ENCODE assay signal across 15 cellular contexts in genomic region chr3:177119829-177120228, GRCh38.
"Had no signal": no experiment of that assay in that cellular context is flagged by ENCODE, and none has a peak within 500 bp of the region (broad histone marks: within the 10 kb centered on the region; RNA-seq: fewer than 3 reads in every experiment).

No MANE protein-coding gene starts in this region.

- FAIRE-seq: pancreas had no signal

- H3K36me3 Mint-ChIP-seq: mesothelial cell of epicardium had no signal

- H3K27ac ChIP-seq: brain microvascular endothelial cell, gastrocnemius medialis, heart left ventricle, lower lobe of right lung, pancreas, WERI-Rb-1 had no signal

- H3K4me3 Mint-ChIP-seq: activated CD8-positive, alpha-beta T cell treated with anti-CD3 and anti-CD28 coated beads for 36 hours; activated T-cell treated with anti-CD3 and anti-CD28 coated beads, Interleukin-2, amount 50 U/mL, for 72 hours; mesothelial cell of epicardium; stimulated activated memory B cell treated with anti-CD40 and anti-IgM and Interleukin-4, amounts not matched to agents 10 μg/mL and 1 μg/mL and 100 μg/mL, for 72 hours; T-helper 1 cell treated with Interleukin-12 subunit alpha and Interleukin-12 subunit beta and Interleukin-4 antibody, amounts not matched to agents 30 μg/mL and 1 μg/mL, for 36 hours had no signal

- DNase-seq: activated CD4-positive, alpha-beta T cell treated with anti-CD3 and anti-CD28 coated beads for 4 hours; activated CD8-positive, alpha-beta T cell treated with anti-CD3 and anti-CD28 coated beads for 36 hours; activated T-cell treated with anti-CD3 and anti-CD28 coated beads, Interleukin-2, amount 50 U/mL, for 72 hours; anterior cingulate cortex; brain microvascular endothelial cell; dermis blood vessel endothelial cell; gastrocnemius medialis; heart left ventricle; lower lobe of right lung; pancreas; stimulated activated CD4-positive, alpha-beta T cell treated with anti-CD3 and anti-CD28 coated beads, Interleukin-12 subunit alpha, Interleukin-12 subunit beta, amount 100 ng/mL, for 4 hours; WERI-Rb-1 had no signal

- ATAC-seq: activated CD8-positive, alpha-beta T cell treated with anti-CD3 and anti-CD28 coated beads for 36 hours; activated T-cell treated with anti-CD3 and anti-CD28 coated beads, Interleukin-2, amount 50 U/mL, for 72 hours; gastrocnemius medialis; heart left ventricle; lower lobe of right lung; pancreas; stimulated activated memory B cell treated with anti-CD40 and anti-IgM and Interleukin-4, amounts not matched to agents 10 μg/mL and 1 μg/mL and 100 μg/mL, for 72 hours had no signal

- H3K27me3 ChIP-seq: brain microvascular endothelial cell, gastrocnemius medialis, heart left ventricle, pancreas had no signal

- H3K9me3 Mint-ChIP-seq: mesothelial cell of epicardium; stimulated activated memory B cell treated with anti-CD40 and anti-IgM and Interleukin-4, amounts not matched to agents 10 μg/mL and 1 μg/mL and 100 μg/mL, for 72 hours had no signal

- H3K4me3 ChIP-seq: gastrocnemius medialis, heart left ventricle, lower lobe of right lung, pancreas had no signal

- H3K27me3 Mint-ChIP-seq: activated CD8-positive, alpha-beta T cell treated with anti-CD3 and anti-CD28 coated beads for 36 hours; stimulated activated memory B cell treated with anti-CD40 and anti-IgM and Interleukin-4, amounts not matched to agents 10 μg/mL and 1 μg/mL and 100 μg/mL, for 72 hours had no signal

- H3K27ac Mint-ChIP-seq: activated CD8-positive, alpha-beta T cell treated with anti-CD3 and anti-CD28 coated beads for 36 hours; stimulated activated memory B cell treated with anti-CD40 and anti-IgM and Interleukin-4, amounts not matched to agents 10 μg/mL and 1 μg/mL and 100 μg/mL, for 72 hours; T-helper 1 cell treated with Interleukin-12 subunit alpha and Interleukin-12 subunit beta and Interleukin-4 antibody, amounts not matched to agents 30 μg/mL and 1 μg/mL, for 36 hours had no signal

- H3K36me3 ChIP-seq: brain microvascular endothelial cell, gastrocnemius medialis, heart left ventricle, lower lobe of right lung, pancreas, WERI-Rb-1 had no signal

- H3K9me3 ChIP-seq: gastrocnemius medialis, heart left ventricle, lower lobe of right lung, pancreas had no signal
